Comparison of ENCODE assay signal across 8 cellular contexts in genomic region chr20:18137412-18138265, GRCh38. TPM values are rescaled to one million over a fixed set of nuclear protein-coding genes. Genes with fewer than 3 reads are reported as not detected.
DNase-seq lines count a peak whose midpoint lies in the region; ATAC-seq and TF ChIP-seq lines count a peak whose summit lies in the region.

Gene KAT14, plus strand, starts transcription at chr20:18137863. Its CDS starts 4,798 bp downstream, at chr20:18142661.
Gene PET117, plus strand, starts transcription at chr20:18137863. Its CDS starts 93 bp downstream, at chr20:18137956.

- in situ Hi-C loops in transverse colon (cut with MboI; ENCODE audit: low pct_ligation_motif_present in 1 of 4, low pct_unique_long_range_greater_than_20kb in 1 of 4, low sequenced_read_pairs in 3 of 4) = no loop called here

- H3K36me3 ChIP-seq in adipocyte (ENCODE audit: control insufficient read depth, insufficient read depth, low read length, severe bottlenecking) (peaks cover 8% of the 10 kb centered on the region), heart left ventricle (peaks cover 0 to 7% (median 6%) of the 10 kb centered on the region in 9 donors), transverse colon (peaks cover 0 to 8% (median 0%) of the 10 kb centered on the region in 4 donors)

- H3K27me3 ChIP-seq in adipocyte (replicated peaks; ENCODE audit: control insufficient read depth, insufficient read depth, low read length) = no peaks in the 10 kb centered on the region
- no peaks in the 10 kb centered on the region for H3K27me3 ChIP-seq in heart left ventricle
- no peaks in the 10 kb centered on the region for H3K27me3 ChIP-seq in transverse colon

- peak within 1 kb of the TSS; percentile 98 for H3K9ac ChIP-seq in adipocyte (ENCODE audit: low read length)

- intact Hi-C loops in heart left ventricle (cut with DNase I) (loop anchor here in 9 of 10 donors (5.0 to 10.0 kb wide), 4 partner anchors 137 to 633 kb away; partner anchors contain the start of gene ZNF133 (in 7 of the 9)), transverse colon (cut with DNase I; ENCODE audit: low total_unique reads) (no loop called here)

- H3K4me3 ChIP-seq in GM12875 (ENCODE audit: low read depth, low read length) = peak within 1 kb of the TSS; percentile 71
- peak within 1 kb of the TSS; percentile 99 for H3K4me3 ChIP-seq in adipocyte (ENCODE audit: low read length)
- H3K4me3 ChIP-seq in heart left ventricle = peak within 1 kb of the TSS; percentile 55 to 100 (median 92)
- peak within 1 kb of the TSS; percentile 76 to 98 (median 90) for H3K4me3 ChIP-seq in transverse colon

- H3K9me3 ChIP-seq in adipocyte (ENCODE audit: control insufficient read depth, low read length) (no peaks in the 10 kb centered on the region), heart left ventricle (no peaks in the 10 kb centered on the region), transverse colon (no peaks in the 10 kb centered on the region)

- H3K27ac ChIP-seq in heart left ventricle (peak within 1 kb of the TSS; percentile 69 to 97 (median 90)), transverse colon (peak within 1 kb of the TSS; percentile 92 to 97 (median 96))

- H3K4me1 ChIP-seq in adipocyte (ENCODE audit: control insufficient read depth, insufficient read depth, low read length) (peaks cover 17% of the 10 kb centered on the region), heart left ventricle (peaks cover 0 to 24% (median 17%) of the 10 kb centered on the region in 12 donors), transverse colon (peaks cover 17 to 35% (median 26%) of the 10 kb centered on the region in 4 donors)

- WGBS in heart left ventricle, 4 donors = 0 to 1% (median 0%) methylated on average over 19 to 87 of the region's 87 CpGs
- WGBS in transverse colon (ENCODE audit: low coverage in 1 of 2), 2 donors = 1% methylated on average over 60 of the region's 87 CpGs; no CpG with 5 or more reads in 1 of the 2 donors

- DNase-seq in NCI-H1105 (lab: John Stamatoyannopoulos, UW) (peak; percentile 88), T follicular helper cell (ENCODE audit: low read depth) (peak; percentile 88), adipocyte (ENCODE audit: low read depth) (peak; percentile 95), heart left ventricle (peak; percentile 92 to 96 (median 93)), pons (ENCODE audit: low spot score) (peak; percentile 84), transverse colon (peak; percentile 91)

- ATAC-seq in HG02642 (IDR thresholded peaks at IDR 0.05; ENCODE audit: poor library complexity, unreplicated experiment) = peak; percentile 90
- peak; percentile 93 to 99 (median 98) for ATAC-seq in heart left ventricle

- no peak for TF ChIP-seq CTCF in GM12875 (IDR thresholded peaks at IDR 0.05; ENCODE audit: borderline replicate concordance, insufficient read depth, low read depth, low read length)
- TF ChIP-seq CTCF in heart left ventricle (IDR thresholded peaks at IDR 0.05) = peak in 1 of 12 donors; percentile 5
- TF ChIP-seq CTCF in transverse colon (IDR thresholded peaks at IDR 0.05) = peak in 1 of 5 experiments; percentile 27

- TF ChIP-seq EP300 in transverse colon (IDR thresholded peaks at IDR 0.05; ENCODE audit: low read depth) = no peak

- TF ChIP-seq POLR2A in heart left ventricle (IDR thresholded peaks at IDR 0.05) = peak in 1 of 2 donors; percentile 70
- peak; percentile 75 for TF ChIP-seq POLR2A in transverse colon (IDR thresholded peaks at IDR 0.05)

RNA-seq across cellular contexts. Expression of gene KAT14, which starts in this region (rescaled TPM):
- total RNA-seq in heart left ventricle (10 to 100 TPM in 5 of 9 donors, 1 to 10 TPM in 4; 8.3 to 12.3 (median 10.9) TPM), transverse colon (10 to 100 TPM; 17.3 to 58.0 (median 24.0) TPM)
- 1 to 10 TPM; 4.6 to 6.3 TPM for polyA plus RNA-seq in heart left ventricle

RNA-seq across cellular contexts. Expression of gene PET117, which starts in this region (rescaled TPM):
- total RNA-seq in heart left ventricle = 10 to 100 TPM in 6 of 9 donors, 1 to 10 TPM in 3; 8.1 to 15.0 (median 11.9) TPM
- 10 to 100 TPM; 13.6 to 15.7 TPM for polyA plus RNA-seq in heart left ventricle
- 10 to 100 TPM in 2 of 4 donors, 1 to 10 TPM in 2; 2.8 to 17.7 (median 11.2) TPM for total RNA-seq in transverse colon

Comparison
In these comparisons a context has a peak if more than half of its experiments do, and no peak if none do; other contexts are left out.
1. Peak in every context shown above with its lines: DNase-seq, ATAC-seq, H3K4me3 ChIP-seq and H3K27ac ChIP-seq.